Comparison of ENCODE assay signal across 15 cellular contexts in genomic region chr5:95743877-95744276, GRCh38. TPM values are rescaled to one million over a fixed set of nuclear protein-coding genes. Genes with fewer than 3 reads are reported as not detected.
DNase-seq lines count a peak whose midpoint lies in the region; ATAC-seq and TF ChIP-seq lines count a peak whose summit lies in the region.
"Had no signal": no experiment of that assay in that cellular context is flagged by ENCODE, and none has a peak within 500 bp of the region (broad histone marks: within the 10 kb centered on the region; RNA-seq: fewer than 3 reads in every experiment).

No MANE protein-coding gene starts in this region.

- H3K9me3 ChIP-seq in right atrium auricular region: no peaks in the 10 kb centered on the region
- no peaks in the 10 kb centered on the region for H3K9me3 ChIP-seq in Loucy (ENCODE audit: insufficient read depth, low read depth, low read length)
- no peaks in the 10 kb centered on the region for H3K9me3 ChIP-seq in right cardiac atrium (ENCODE audit: control insufficient read depth, low read length)
- no peaks in the 10 kb centered on the region for H3K9me3 ChIP-seq in subcutaneous abdominal adipose tissue (ENCODE audit: control insufficient read depth in 5 of 5, low read length in 5 of 5)
- H3K9me3 ChIP-seq: Caco-2 had no signal

- H3K9ac ChIP-seq in Loucy (ENCODE audit: low read depth, low read length, poor library complexity, severe bottlenecking) (no peak overlapping the region), subcutaneous abdominal adipose tissue (ENCODE audit: low read length in 5 of 5) (peak overlapping the region in 1 of 5 donors; percentile 10)
- H3K9ac ChIP-seq: GM23248 had no signal

- H3K4me1 ChIP-seq in right atrium auricular region: peaks cover 0 to 7% of the 10 kb centered on the region in 2 donors
- peaks cover 24% of the 10 kb centered on the region for H3K4me1 ChIP-seq in Loucy (ENCODE audit: insufficient read depth, low read length, poor library complexity, severe bottlenecking)
- H3K4me1 ChIP-seq in right cardiac atrium (ENCODE audit: control insufficient read depth, insufficient read depth, low read length): peaks cover 6% of the 10 kb centered on the region
- peaks cover 3 to 35% (median 17%) of the 10 kb centered on the region in 5 donors for H3K4me1 ChIP-seq in subcutaneous abdominal adipose tissue (ENCODE audit: control insufficient read depth in 5 of 5, insufficient read depth in 5 of 5, low read length in 5 of 5)
- H3K4me1 ChIP-seq: Caco-2 had no signal

- intact Hi-C loops in Right ventricle myocardium superior (cut with DNase I) (no loop called here), right cardiac atrium (cut with DNase I) (no loop called here)

- peaks cover 11% of the 10 kb centered on the region for H4K20me1 ChIP-seq in Loucy (ENCODE audit: insufficient read depth, low read length, poor library complexity, severe bottlenecking)

- H3K27ac ChIP-seq in right atrium auricular region: no peak overlapping the region
- H3K27ac ChIP-seq in right cardiac atrium (ENCODE audit: low read length): no peak overlapping the region
- H3K27ac ChIP-seq in subcutaneous abdominal adipose tissue (ENCODE audit: low read depth, low read length): peak overlapping the region; percentile 18
- H3K27ac ChIP-seq: GM23248 had no signal

- no peaks in the 10 kb centered on the region for H3K9me2 ChIP-seq in Loucy (replicated peaks; ENCODE audit: low read depth, low read length)

- no peak for TF ChIP-seq CTCF in right atrium auricular region (IDR thresholded peaks at IDR 0.05)
- no peak for TF ChIP-seq CTCF in Loucy (conservative IDR thresholded peaks at IDR 0.05; ENCODE audit: low read length)

- peak overlapping the region; percentile 13 for H3K4me2 ChIP-seq in Loucy (ENCODE audit: low read depth, low read length, poor library complexity, severe bottlenecking)

- DNase-seq in Right ventricle myocardium superior (no peak), right atrium auricular region (ENCODE audit: low spot score) (no peak), right cardiac atrium (no peak), COLO668 (lab: John Stamatoyannopoulos, UW; ENCODE audit: unreplicated experiment) (no peak), Kasumi-1 (lab: John Stamatoyannopoulos, UW) (no peak)
- DNase-seq: C1 segment of cervical spinal cord; Caco-2; CD4-positive, alpha-beta memory T cell; DMS153; DND-41; GM23248; H7; HCEC 1CT had no signal

- H3K4me3 ChIP-seq in right atrium auricular region: no peak overlapping the region
- no peak overlapping the region for H3K4me3 ChIP-seq in Loucy (ENCODE audit: low read length, poor library complexity, severe bottlenecking)
- no peak overlapping the region for H3K4me3 ChIP-seq in right cardiac atrium (ENCODE audit: low read length)
- H3K4me3 ChIP-seq in subcutaneous abdominal adipose tissue (ENCODE audit: low read depth in 1 of 5, low read length in 5 of 5): no peak overlapping the region
- H3K4me3 ChIP-seq: GM23248 had no signal

- 93% methylated on average over 1 of the region's 1 CpG for WGBS in right cardiac atrium

- H3F3A ChIP-seq in Loucy (ENCODE audit: low read depth): peaks cover 4% of the 10 kb centered on the region; the same call in 1 of the 2 replicates

- peak; percentile 18 for ATAC-seq in Right ventricle myocardium superior (ENCODE audit: poor library complexity)
- ATAC-seq in right cardiac atrium: peak; percentile 34 to 40

- H2AFZ ChIP-seq in Loucy (ENCODE audit: low read length): no peak overlapping the region
- H2AFZ ChIP-seq: GM23248 had no signal

- H3K27me3 ChIP-seq in right atrium auricular region (no peaks in the 10 kb centered on the region), Loucy (ENCODE audit: insufficient read depth, low read length, poor library complexity, severe bottlenecking) (no peaks in the 10 kb centered on the region), right cardiac atrium (ENCODE audit: control insufficient read depth, insufficient read depth) (no peaks in the 10 kb centered on the region), subcutaneous abdominal adipose tissue (ENCODE audit: control insufficient read depth in 5 of 5, insufficient read depth in 4 of 5, low read length in 5 of 5) (no peaks in the 10 kb centered on the region)

- H3K79me2 ChIP-seq in Loucy (ENCODE audit: insufficient read depth, low read length): peaks cover 38% of the 10 kb centered on the region; the same call in 1 of the 2 replicates

- H3K36me3 ChIP-seq in right atrium auricular region (peaks cover 23% of the 10 kb centered on the region), Loucy (ENCODE audit: insufficient read depth, low read length) (peaks cover 9% of the 10 kb centered on the region; the same call in 1 of the 2 replicates), subcutaneous abdominal adipose tissue (ENCODE audit: control insufficient read depth in 5 of 5, insufficient read depth in 5 of 5, low read length in 5 of 5) (peaks cover 5 to 38% (median 29%) of the 10 kb centered on the region in 5 donors)

RNA-seq across cellular contexts. Expression of gene RHOBTB3, which starts 12.7 kb away (rescaled TPM):
- total RNA-seq in Right ventricle myocardium superior (81.1 TPM), right atrium auricular region (10 to 100 TPM; 56.2 to 89.9 TPM), right cardiac atrium (100 to 1,000 TPM in 3 of 4 donors, 10 to 100 TPM in 1; 84.7 to 115 (median 104) TPM)
- 32.7 TPM for polyA plus RNA-seq in right cardiac atrium
